ENCODE assay signal across 17 cellular contexts in the genomic region with DNA sequence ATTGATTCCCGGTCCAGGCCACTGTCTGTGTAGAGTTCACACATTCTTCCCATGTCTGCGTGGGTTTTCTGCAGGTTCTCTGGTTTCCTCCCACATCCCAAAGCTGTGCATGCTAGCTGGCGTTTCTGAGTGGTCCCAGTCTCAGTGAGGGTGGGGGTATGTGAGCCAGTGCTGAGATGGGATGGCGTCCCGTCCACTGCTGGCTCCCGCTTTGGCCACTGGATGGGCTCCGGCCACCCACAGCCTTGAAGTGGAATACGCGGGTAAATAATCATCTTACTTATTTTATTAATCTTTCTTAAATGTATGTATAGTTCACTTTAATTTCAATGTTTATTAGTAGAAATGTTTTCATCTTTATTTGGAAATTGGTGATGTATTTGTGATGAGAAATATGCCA.
DNase-seq lines count a peak whose midpoint lies in the region; ATAC-seq and TF ChIP-seq lines count a peak whose summit lies in the region.
"Had no signal": no experiment of that assay in that cellular context is flagged by ENCODE, and none has a peak within 500 bp of the region (broad histone marks: within the 10 kb centered on the region; RNA-seq: fewer than 3 reads in every experiment).

No MANE protein-coding gene starts in this region.

- H3K9me3 ChIP-seq in Karpas-422 (ENCODE audit: low read length), result no peaks in the 10 kb centered on the region
- H3K9me3 ChIP-seq in neural progenitor cell (ENCODE audit: low read depth), result no peaks in the 10 kb centered on the region
- H3K9me3 ChIP-seq in hepatocyte (ENCODE audit: low read depth), result no peaks in the 10 kb centered on the region
- H3K9me3 ChIP-seq: BLaER1, Caco-2 had no signal

- H3K4me2 ChIP-seq in Karpas-422 (ENCODE audit: low read depth, low read length, poor library complexity, severe bottlenecking) (no peak overlapping the region), neural progenitor cell (no peak overlapping the region), hepatocyte (no peak overlapping the region)
- H3K4me2 ChIP-seq: BLaER1 had no signal

- no peaks in the 10 kb centered on the region for H3K9me3 Mint-ChIP-seq in neural progenitor cell
- H3K9me3 Mint-ChIP-seq in activated CD4-positive, alpha-beta memory T cell treated with anti-CD3 and anti-CD28 coated beads for 36 hours, result no peaks in the 10 kb centered on the region
- H3K9me3 Mint-ChIP-seq: CD8-positive, alpha-beta T cell had no signal

- H3K27ac ChIP-seq in Karpas-422 (ENCODE audit: low read length) (peak overlapping the region; percentile 90; the same call in 1 of the 2 replicates), neural progenitor cell (no peak overlapping the region), hepatocyte (no peak overlapping the region)
- H3K27ac ChIP-seq: BLaER1, C4-2B had no signal

- H3K27me3 Mint-ChIP-seq in neural progenitor cell (ENCODE audit: insufficient read depth, low read depth), result no peaks in the 10 kb centered on the region
- peaks cover 2% of the 10 kb centered on the region for H3K27me3 Mint-ChIP-seq in activated CD4-positive, alpha-beta memory T cell treated with anti-CD3 and anti-CD28 coated beads for 36 hours
- H3K27me3 Mint-ChIP-seq: B cell; CD4-positive, CD25-positive, alpha-beta regulatory T cell had no signal

- H3K36me3 Mint-ChIP-seq in neural progenitor cell, result no peaks in the 10 kb centered on the region
- no peaks in the 10 kb centered on the region for H3K36me3 Mint-ChIP-seq in activated CD4-positive, alpha-beta memory T cell treated with anti-CD3 and anti-CD28 coated beads for 36 hours
- H3K36me3 Mint-ChIP-seq: CD4-positive, CD25-positive, alpha-beta regulatory T cell; CD8-positive, alpha-beta T cell had no signal

- H3K4me3 Mint-ChIP-seq in neural progenitor cell, result no peak overlapping the region
- no peak overlapping the region for H3K4me3 Mint-ChIP-seq in activated CD4-positive, alpha-beta memory T cell treated with anti-CD3 and anti-CD28 coated beads for 36 hours
- H3K4me3 Mint-ChIP-seq: B cell; CD4-positive, CD25-positive, alpha-beta regulatory T cell; CD8-positive, alpha-beta T cell had no signal

- H3K36me3 ChIP-seq in Karpas-422 (ENCODE audit: insufficient read depth, low read length), result no peaks in the 10 kb centered on the region; the same call in 1 of the 2 replicates
- no peaks in the 10 kb centered on the region for H3K36me3 ChIP-seq in neural progenitor cell
- H3K36me3 ChIP-seq in hepatocyte (replicated peaks; ENCODE audit: insufficient read depth, low read depth), result no peaks in the 10 kb centered on the region
- H3K36me3 ChIP-seq: BLaER1 had no signal

- no peak overlapping the region for H3K27ac Mint-ChIP-seq in neural progenitor cell
- H3K27ac Mint-ChIP-seq in activated CD4-positive, alpha-beta memory T cell treated with anti-CD3 and anti-CD28 coated beads for 36 hours, result no peak overlapping the region
- H3K27ac Mint-ChIP-seq: B cell; CD4-positive, CD25-positive, alpha-beta regulatory T cell; CD8-positive, alpha-beta T cell had no signal

- H3K79me2 ChIP-seq in Karpas-422 (ENCODE audit: low read length) (no peaks in the 10 kb centered on the region), neural progenitor cell (ENCODE audit: low read depth) (no peaks in the 10 kb centered on the region), hepatocyte (no peaks in the 10 kb centered on the region)

- H3K27me3 ChIP-seq in Karpas-422 (ENCODE audit: low read length), result no peaks in the 10 kb centered on the region
- H3K27me3 ChIP-seq in neural progenitor cell, result peaks cover 14% of the 10 kb centered on the region
- no peaks in the 10 kb centered on the region for H3K27me3 ChIP-seq in hepatocyte
- H3K27me3 ChIP-seq: BLaER1 had no signal

- 92% methylated on average over 9 of the region's 9 CpGs for whole genome bisulfite sequencing in hepatocyte (ENCODE audit: low lambda C conversion rate, missing lambda C conversion rate)

- H4K20me1 ChIP-seq in Karpas-422 (ENCODE audit: insufficient read depth, low read depth, low read length) (no peaks in the 10 kb centered on the region), neural progenitor cell (ENCODE audit: low read depth) (no peaks in the 10 kb centered on the region), hepatocyte (ENCODE audit: insufficient read depth, poor library complexity, severe bottlenecking) (no peaks in the 10 kb centered on the region)
- H4K20me1 ChIP-seq: BLaER1 had no signal

- H3K9ac ChIP-seq in Karpas-422 (ENCODE audit: low read length) (no peak overlapping the region), neural progenitor cell (no peak overlapping the region)
- H3K9ac ChIP-seq: BLaER1 had no signal

- no peak for ATAC-seq in Right ventricle myocardium inferior
- ATAC-seq: CD8-positive, alpha-beta T cell had no signal

- H2AFZ ChIP-seq in Karpas-422 (ENCODE audit: low read length) (no peak overlapping the region), neural progenitor cell (replicated peaks) (peak overlapping the region; percentile 27), hepatocyte (no peak overlapping the region)

- CTCF ChIA-PET in activated CD4-positive, alpha-beta memory T cell treated with anti-CD3 and anti-CD28 coated beads for 36 hours (lab: Charles Lee), result no interaction called here

- no peaks in the 10 kb centered on the region for H3K9me2 ChIP-seq in Karpas-422 (replicated peaks; ENCODE audit: insufficient read depth, low read length)
- no peaks in the 10 kb centered on the region for H3K9me2 ChIP-seq in hepatocyte (replicated peaks; ENCODE audit: insufficient read depth)

- POLR2A ChIA-PET in activated CD4-positive, alpha-beta memory T cell treated with anti-CD3 and anti-CD28 coated beads for 36 hours (lab: Charles Lee), result no interaction called here

- peaks cover 79% of the 10 kb centered on the region for H3K4me1 ChIP-seq in Karpas-422 (ENCODE audit: low read length)
- H3K4me1 ChIP-seq in neural progenitor cell, result peaks cover 2% of the 10 kb centered on the region
- H3K4me1 ChIP-seq in hepatocyte (ENCODE audit: insufficient read depth), result no peaks in the 10 kb centered on the region
- H3K4me1 ChIP-seq: BLaER1, Caco-2 had no signal

- intact Hi-C loops in Right ventricle myocardium inferior (cut with DNase I) (no loop called here), cardiac septum (cut with DNase I) (no loop called here)
- intact Hi-C loops in activated CD4-positive, alpha-beta memory T cell treated with anti-CD3 and anti-CD28 coated beads for 36 hours (cut with micrococcal nuclease), result no loop called here

- no peak for TF ChIP-seq CTCF in neural progenitor cell (IDR thresholded peaks at IDR 0.05)
- no peak for TF ChIP-seq CTCF in hepatocyte (IDR thresholded peaks at IDR 0.05; ENCODE audit: poor library complexity)

- H3F3A ChIP-seq in neural progenitor cell (ENCODE audit: low read depth), result no peaks in the 10 kb centered on the region

- DNase-seq in Right ventricle myocardium inferior (ENCODE audit: missing footprints) (peak; percentile 60), cardiac septum (ENCODE audit: low spot score) (no peak), Karpas-422 (no peak), neural progenitor cell (ENCODE audit: low spot score) (no peak), hepatocyte (ENCODE audit: low spot score) (no peak), iPS-NIHi11 (ENCODE audit: low spot score) (no peak)
- no peak for DNase-seq in activated CD4-positive, alpha-beta memory T cell treated with anti-CD3 and anti-CD28 coated beads for 36 hours
- DNase-seq: Caco-2; CD4-positive, CD25-positive, alpha-beta regulatory T cell; CD8-positive, alpha-beta T cell; DMS153; DND-41; H7; HCEC 1CT had no signal

- peaks cover 12% of the 10 kb centered on the region for H3K4me1 Mint-ChIP-seq in neural progenitor cell
- H3K4me1 Mint-ChIP-seq in activated CD4-positive, alpha-beta memory T cell treated with anti-CD3 and anti-CD28 coated beads for 36 hours (ENCODE audit: low read depth), result no peaks in the 10 kb centered on the region
- H3K4me1 Mint-ChIP-seq: B cell had no signal

- H3K4me3 ChIP-seq in Karpas-422 (ENCODE audit: low read length) (no peak overlapping the region), neural progenitor cell (no peak overlapping the region), hepatocyte (no peak overlapping the region)
- H3K4me3 ChIP-seq: BLaER1 had no signal
